Comparison of ENCODE assay signal across 1 cellular context in genomic region chr2:154195644-154196221, GRCh38.
TF ChIP-seq lines count a peak whose summit lies in the region.

No MANE protein-coding gene starts in this region.

TF ChIP-seq in GM12878, 131 proteins besides CTCF, POLR2A, EP300 and RAD21 (continued from another document):
- TF ChIP-seq, protein P1, sequence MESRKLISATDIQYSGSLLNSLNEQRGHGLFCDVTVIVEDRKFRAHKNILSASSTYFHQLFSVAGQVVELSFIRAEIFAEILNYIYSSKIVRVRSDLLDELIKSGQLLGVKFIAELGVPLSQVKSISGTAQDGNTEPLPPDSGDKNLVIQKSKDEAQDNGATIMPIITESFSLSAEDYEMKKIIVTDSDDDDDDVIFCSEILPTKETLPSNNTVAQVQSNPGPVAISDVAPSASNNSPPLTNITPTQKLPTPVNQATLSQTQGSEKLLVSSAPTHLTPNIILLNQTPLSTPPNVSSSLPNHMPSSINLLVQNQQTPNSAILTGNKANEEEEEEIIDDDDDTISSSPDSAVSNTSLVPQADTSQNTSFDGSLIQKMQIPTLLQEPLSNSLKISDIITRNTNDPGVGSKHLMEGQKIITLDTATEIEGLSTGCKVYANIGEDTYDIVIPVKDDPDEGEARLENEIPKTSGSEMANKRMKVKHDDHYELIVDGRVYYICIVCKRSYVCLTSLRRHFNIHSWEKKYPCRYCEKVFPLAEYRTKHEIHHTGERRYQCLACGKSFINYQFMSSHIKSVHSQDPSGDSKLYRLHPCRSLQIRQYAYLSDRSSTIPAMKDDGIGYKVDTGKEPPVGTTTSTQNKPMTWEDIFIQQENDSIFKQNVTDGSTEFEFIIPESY (IDR thresholded peaks at IDR 0.05): no peak
- TF ChIP-seq, protein P2, sequence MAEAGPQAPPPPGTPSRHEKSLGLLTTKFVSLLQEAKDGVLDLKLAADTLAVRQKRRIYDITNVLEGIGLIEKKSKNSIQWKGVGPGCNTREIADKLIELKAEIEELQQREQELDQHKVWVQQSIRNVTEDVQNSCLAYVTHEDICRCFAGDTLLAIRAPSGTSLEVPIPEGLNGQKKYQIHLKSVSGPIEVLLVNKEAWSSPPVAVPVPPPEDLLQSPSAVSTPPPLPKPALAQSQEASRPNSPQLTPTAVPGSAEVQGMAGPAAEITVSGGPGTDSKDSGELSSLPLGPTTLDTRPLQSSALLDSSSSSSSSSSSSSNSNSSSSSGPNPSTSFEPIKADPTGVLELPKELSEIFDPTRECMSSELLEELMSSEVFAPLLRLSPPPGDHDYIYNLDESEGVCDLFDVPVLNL (IDR thresholded peaks at IDR 0.05; ENCODE audit: low read depth, low read length): no peak
- TF ChIP-seq HSF1 (IDR thresholded peaks at IDR 0.05; ENCODE audit: low read depth, low read length) (no peak), CHD1 (IDR thresholded peaks at IDR 0.05; ENCODE audit: low read depth, low read length) (no peak), ATF2 (IDR thresholded peaks at IDR 0.05; ENCODE audit: low read length) (no peak), IKZF1 (conservative IDR thresholded peaks at IDR 0.05) (no peak), FOXK2 (IDR thresholded peaks at IDR 0.05) (no peak), WRNIP1 (IDR thresholded peaks at IDR 0.05; ENCODE audit: borderline replicate concordance, low read depth, low read length) (no peak), MYC (IDR thresholded peaks at IDR 0.05; ENCODE audit: insufficient read depth, insufficient read length, insufficient replicate concordance, low read length, severe bottlenecking) (no peak), RBBP5 (conservative IDR thresholded peaks at IDR 0.05) (no peak), TCF7 (IDR thresholded peaks at IDR 0.05; ENCODE audit: borderline replicate concordance) (no peak), POLR2AphosphoS2 (IDR thresholded peaks at IDR 0.05; ENCODE audit: low read depth, low read length) (no peak)
- TF ChIP-seq, protein P3, sequence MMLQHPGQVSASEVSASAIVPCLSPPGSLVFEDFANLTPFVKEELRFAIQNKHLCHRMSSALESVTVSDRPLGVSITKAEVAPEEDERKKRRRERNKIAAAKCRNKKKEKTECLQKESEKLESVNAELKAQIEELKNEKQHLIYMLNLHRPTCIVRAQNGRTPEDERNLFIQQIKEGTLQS (IDR thresholded peaks at IDR 0.05; ENCODE audit: borderline replicate concordance, extremely low read depth, low read depth, low read length): no peak
